10 cellular contexts compared by ENCODE assay signal in the genomic region with DNA sequence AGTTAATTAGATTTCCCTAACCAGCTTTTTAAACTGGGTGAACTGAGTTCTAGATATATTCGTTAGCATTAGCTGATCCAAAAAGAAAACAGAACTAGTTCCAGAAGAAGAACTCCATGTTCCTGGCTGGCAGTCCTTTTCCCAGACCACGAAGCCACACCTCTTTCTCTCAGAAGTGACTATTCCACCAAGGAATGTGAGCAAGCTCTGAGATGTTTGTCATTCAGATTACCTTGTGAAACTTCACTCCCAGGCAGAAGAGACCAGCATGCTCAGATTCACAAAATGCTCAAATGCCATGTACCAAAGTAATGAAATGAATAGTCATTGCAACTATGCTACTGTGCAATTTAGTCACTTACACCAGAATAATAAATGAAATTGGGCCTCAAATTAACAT. TPM values are rescaled to one million over a fixed set of nuclear protein-coding genes. Genes with fewer than 3 reads are reported as not detected.
DNase-seq lines count a peak whose midpoint lies in the region; ATAC-seq, FAIRE-seq and TF ChIP-seq lines count a peak whose summit lies in the region.
"Had no signal": no experiment of that assay in that cellular context is flagged by ENCODE, and none has a peak within 500 bp of the region (broad histone marks: within the 10 kb centered on the region; RNA-seq: fewer than 3 reads in every experiment).

No MANE protein-coding gene starts in this region.

- no peak overlapping the region for H3K4me3 Mint-ChIP-seq in nephron

- CTCF ChIA-PET in endothelial cell of umbilical vein (lab: Charles Lee) = interaction anchor here (0.6 to 2.9 kb wide), 14 partner anchors 12 to 410 kb away, joined by 3 to 19 read pairs (median 6); no protein-coding TSS in a partner anchor

- no peak for TF ChIP-seq EP300 in Ishikawa (IDR thresholded peaks at IDR 0.05; ENCODE audit: borderline replicate concordance)

- in situ Hi-C loops in ACHN (cut with HindIII; ENCODE audit: low pct_ligation_motif_present, low pct_unique_long_range_greater_than_20kb, low sequenced_read_pairs) = no loop called here

- no peaks in the 10 kb centered on the region for H3K27me3 ChIP-seq in endothelial cell of umbilical vein (ENCODE audit: control insufficient read depth in 2 of 2, insufficient read depth in 2 of 2, low read length in 2 of 2)

- H3K36me3 Mint-ChIP-seq in nephron (ENCODE audit: low read depth) = no peaks in the 10 kb centered on the region

- H3K9ac ChIP-seq in endothelial cell of umbilical vein (replicated peaks; ENCODE audit: extremely low read depth, insufficient read depth, low read length) = no peak overlapping the region

- BruUV-seq in endothelial cell of umbilical vein (replicated peaks; lab: Mats Ljungman, UMichigan) = no TSS peak

- no peaks in the 10 kb centered on the region for H3K9me3 ChIP-seq in endothelial cell of umbilical vein (replicated peaks; ENCODE audit: control insufficient read depth, insufficient read depth, low read length)

- no peaks in the 10 kb centered on the region for H3K9me3 Mint-ChIP-seq in nephron

- POLR2A ChIA-PET in endothelial cell of umbilical vein (lab: Charles Lee) = interaction anchor here (1.8 kb wide), 1 partner anchor 97 kb away, joined by 6 read pairs; no protein-coding TSS in a partner anchor

- H3K27ac Mint-ChIP-seq in nephron = peak overlapping the region; percentile 54 to 79 (median 75)

- peaks cover 32% of the 10 kb centered on the region for H3K4me1 Mint-ChIP-seq in nephron

- ATAC-seq in stimulated activated naive CD8-positive, alpha-beta T cell treated with anti-CD3 and anti-CD28 coated beads, Interleukin-15, Interleukin-2, amounts not matched to agents 100 U/mL and 50 U/mL, for 24 hours = no peak

- dilution Hi-C loops in endothelial cell of umbilical vein (cut with MboI; ENCODE audit: extremely low pct_ligation_motif_present, low sequenced_read_pairs) = no loop called here

- TF ChIP-seq RAD21 in Ishikawa (IDR thresholded peaks at IDR 0.05; ENCODE audit: low read depth) = no peak

- no peak overlapping the region for H2AFZ ChIP-seq in endothelial cell of umbilical vein (ENCODE audit: low read depth, low read length)

- H3K36me3 ChIP-seq in endothelial cell of umbilical vein (ENCODE audit: control insufficient read depth in 2 of 2, extremely low read depth in 1 of 2, insufficient read depth in 2 of 2, low read length in 2 of 2) = no peaks in the 10 kb centered on the region

- intact Hi-C loops in endothelial cell of umbilical vein (cut with micrococcal nuclease) = loop anchor here (10.0 kb wide), 1 partner anchor 791 kb away; a partner anchor contains a TSS

- H4K20me1 ChIP-seq in endothelial cell of umbilical vein (replicated peaks; ENCODE audit: control insufficient read depth, extremely low read depth, insufficient read depth, low read length) = no peaks in the 10 kb centered on the region

- TF ChIP-seq POLR2A in endothelial cell of umbilical vein (IDR thresholded peaks at IDR 0.05; ENCODE audit: low read depth, low read length) = no peak

- peaks cover 19% of the 10 kb centered on the region for H3K4me1 ChIP-seq in endothelial cell of umbilical vein (ENCODE audit: control insufficient read depth, extremely low read depth, insufficient read depth, low read length)

- no peaks in the 10 kb centered on the region for H3K9me1 ChIP-seq in endothelial cell of umbilical vein (replicated peaks; ENCODE audit: control insufficient read depth, extremely low read depth, insufficient read depth, low read length)

- no peaks in the 10 kb centered on the region for H3K79me2 ChIP-seq in endothelial cell of umbilical vein (ENCODE audit: control insufficient read depth, insufficient read depth, low read length)

- no peak overlapping the region for H3K4me2 ChIP-seq in endothelial cell of umbilical vein (ENCODE audit: insufficient read depth, low read length)

- peak; percentile 89 for FAIRE-seq in endothelial cell of umbilical vein (lab: Jason Lieb, UNC)

- H3K27me3 Mint-ChIP-seq in nephron (ENCODE audit: low read depth) = no peaks in the 10 kb centered on the region

- TF ChIP-seq CTCF in endothelial cell of umbilical vein (IDR thresholded peaks at IDR 0.05; ENCODE audit: extremely low read depth in 1 of 2, insufficient read depth in 1 of 2, low read depth in 1 of 2, low read length in 2 of 2) (no peak), nephron (IDR thresholded peaks at IDR 0.05; ENCODE audit: unreplicated experiment in 3 of 3) (no peak)

- H3K27ac ChIP-seq in endothelial cell of umbilical vein (ENCODE audit: insufficient read depth, low read depth, low read length) = no peak overlapping the region

- peak; percentile 83 for DNase-seq in ACHN
- peak; percentile 64 for DNase-seq in endothelial cell of umbilical vein (ENCODE audit: low read depth, low spot score)
- DNase-seq in activated naive CD4-positive, alpha-beta T cell treated with Interleukin-2 at 50 U/mL for 16 hours = no peak
- no peak for DNase-seq in DMS153 (lab: John Stamatoyannopoulos, UW)
- no peak for DNase-seq in stimulated activated naive CD8-positive, alpha-beta T cell treated with anti-CD3 and anti-CD28 coated beads, Interleukin-15, Interleukin-2, amounts not matched to agents 100 U/mL and 50 U/mL, for 24 hours
- no peak for DNase-seq in NCI-H146 (lab: John Stamatoyannopoulos, UW)
- DNase-seq: amygdala; stimulated activated CD4-positive, alpha-beta T cell treated with anti-CD3 and anti-CD28 coated beads, Interleukin-15, amount 100 ng/mL, for 24 hours had no signal

- no peak overlapping the region for H3K4me3 ChIP-seq in endothelial cell of umbilical vein (replicated peaks in 1 of 3; ENCODE audit: insufficient read depth in 1 of 3, low read depth in 1 of 3, low read length in 3 of 3)

TF ChIP-seq in Ishikawa, 13 proteins besides CTCF, POLR2A, EP300 and RAD21:
- TF ChIP-seq, protein P1, sequence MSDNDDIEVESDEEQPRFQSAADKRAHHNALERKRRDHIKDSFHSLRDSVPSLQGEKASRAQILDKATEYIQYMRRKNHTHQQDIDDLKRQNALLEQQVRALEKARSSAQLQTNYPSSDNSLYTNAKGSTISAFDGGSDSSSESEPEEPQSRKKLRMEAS (IDR thresholded peaks at IDR 0.05) = 0 out of 2 replicates have a peak, but pooled peaks have one; percentile 35
- TF ChIP-seq CREB1 (IDR thresholded peaks at IDR 0.05; ENCODE audit: low read depth) (no peak), TAF1 (IDR thresholded peaks at IDR 0.05; ENCODE audit: low read depth) (no peak), TEAD4 (IDR thresholded peaks at IDR 0.05) (peak; percentile 82), YY1 (IDR thresholded peaks at IDR 0.05; ENCODE audit: low read depth) (no peak)

TF ChIP-seq in endothelial cell of umbilical vein, 7 proteins besides CTCF, POLR2A, EP300 and RAD21:
- TF ChIP-seq EZH2 (IDR thresholded peaks at IDR 0.05; ENCODE audit: borderline replicate concordance, low read depth, low read length, severe bottlenecking) = no peak
- TF ChIP-seq JUN (IDR thresholded peaks at IDR 0.05; ENCODE audit: borderline replicate concordance, insufficient read depth, insufficient read length, low read depth) = peak; percentile 26

RNA-seq across cellular contexts. Expression of a gene that starts 4.4 kb away (rescaled TPM):
- total RNA-seq in endothelial cell of umbilical vein = 7.9 and 9.6 TPM in 2 replicates
- 11.3 and 11.5 TPM in 2 replicates for polyA plus RNA-seq in endothelial cell of umbilical vein
- polyA plus RNA-seq in endothelial cell of umbilical vein (2011; cell fraction: cytosol; rRNA removed) = 14.5 and 14.9 TPM in 2 replicates
- polyA plus RNA-seq in endothelial cell of umbilical vein (2011; cell fraction: nucleus; rRNA removed) = 19.1 and 23.3 TPM in 2 replicates
- polyA plus RNA-seq in endothelial cell of umbilical vein (2012) = 9.3 and 10.5 TPM in 2 replicates
- polyA minus RNA-seq in endothelial cell of umbilical vein = 15.7 and 16.4 TPM in 2 replicates
- polyA minus RNA-seq in endothelial cell of umbilical vein (2011; cell fraction: cytosol; rRNA and poly(A)+ RNA removed) = 5.9 TPM
- polyA minus RNA-seq in endothelial cell of umbilical vein (2011; cell fraction: nucleus; rRNA and poly(A)+ RNA removed) = 16.5 and 21.1 TPM in 2 replicates

Comparison
In these comparisons a context has a peak if more than half of its experiments do, and no peak if none do; other contexts are left out.
1. DNase-seq: peak in ACHN (single experiment) and endothelial cell of umbilical vein (single experiment); none in activated naive CD4-positive, alpha-beta T cell treated with Interleukin-2 at 50 U/mL for 16 hours (single experiment), DMS153 (single experiment), stimulated activated naive CD8-positive, alpha-beta T cell treated with anti-CD3 and anti-CD28 coated beads, Interleukin-15, Interleukin-2, amounts not matched to agents 100 U/mL and 50 U/mL, for 24 hours (single experiment) and NCI-H146 (single experiment).